Comparison of ENCODE assay signal across 9 cellular contexts in genomic region chr5:124660229-124661093, GRCh38.
DNase-seq lines count a peak whose midpoint lies in the region; ATAC-seq and TF ChIP-seq lines count a peak whose summit lies in the region.
"Had no signal": no experiment of that assay in that cellular context is flagged by ENCODE, and none has a peak within 500 bp of the region (broad histone marks: within the 10 kb centered on the region; RNA-seq: fewer than 3 reads in every experiment).

No MANE protein-coding gene starts in this region.

- 67% methylated on average over 6 of the region's 6 CpGs for WGBS in smooth muscle cell (ENCODE audit: low lambda C conversion rate)

- peaks cover 19% of the 10 kb centered on the region for H4K20me1 ChIP-seq in smooth muscle cell (ENCODE audit: low read depth)

- no peak overlapping the region for H3K4me3 Mint-ChIP-seq in activated T-cell treated with anti-CD3 and anti-CD28 coated beads, Interleukin-2, amount 50 U/mL, for 24 hours
- H3K4me3 Mint-ChIP-seq: activated naive CD8-positive, alpha-beta T cell treated with anti-CD3 and anti-CD28 coated beads, Interleukin-2, amount 10 ng/mL, durations not matched to agents 7 days and 5 days had no signal

- H3K9ac ChIP-seq in HUES48 (ENCODE audit: low read depth, low read length) (no peak overlapping the region), smooth muscle cell (ENCODE audit: low read depth) (no peak overlapping the region)

- no peaks in the 10 kb centered on the region for H3K4me1 Mint-ChIP-seq in activated T-cell treated with anti-CD3 and anti-CD28 coated beads, Interleukin-2, amount 50 U/mL, for 24 hours (ENCODE audit: low read depth)
- H3K4me1 Mint-ChIP-seq: activated naive CD8-positive, alpha-beta T cell treated with anti-CD3 and anti-CD28 coated beads, Interleukin-2, amount 10 ng/mL, durations not matched to agents 7 days and 5 days had no signal

- H3K9me3 Mint-ChIP-seq in activated T-cell treated with anti-CD3 and anti-CD28 coated beads, Interleukin-2, amount 50 U/mL, for 24 hours, result no peaks in the 10 kb centered on the region
- H3K9me3 Mint-ChIP-seq: activated naive CD8-positive, alpha-beta T cell treated with anti-CD3 and anti-CD28 coated beads, Interleukin-2, amount 10 ng/mL, durations not matched to agents 7 days and 5 days had no signal

- no peak overlapping the region for H2AFZ ChIP-seq in smooth muscle cell (ENCODE audit: low read depth)

- H3K27ac ChIP-seq in HUES48 (ENCODE audit: low read depth, low read length) (peak overlapping the region; percentile 94), smooth muscle cell (ENCODE audit: low read depth) (peak overlapping the region; percentile 92)

- H3K4me2 ChIP-seq in smooth muscle cell, result peak overlapping the region; percentile 75

- no peak for ATAC-seq in HG03025 (IDR thresholded peaks at IDR 0.05; ENCODE audit: low FRiP score, unreplicated experiment)
- no peak for ATAC-seq in GM18867 (IDR thresholded peaks at IDR 0.05; ENCODE audit: unreplicated experiment)

- DNase-seq in amniotic stem cell (lab: John Stamatoyannopoulos, UW), result peak; percentile 30
- peak; percentile 86 for DNase-seq in iris pigment epithelial cell (ENCODE audit: low read depth)
- no peak for DNase-seq in smooth muscle cell (lab: John Stamatoyannopoulos, UW; ENCODE audit: unreplicated experiment)
- no peak for DNase-seq in activated T-cell treated with anti-CD3 and anti-CD28 coated beads, Interleukin-2, amount 50 U/mL, for 24 hours
- DNase-seq in activated T-cell treated with anti-CD3 and anti-CD28 coated beads, Interleukin-2, amount 50 U/mL, for 48 hours, result no peak
- DNase-seq: activated naive CD8-positive, alpha-beta T cell treated with anti-CD3 and anti-CD28 coated beads, Interleukin-2, amount 10 ng/mL, durations not matched to agents 7 days and 5 days had no signal

- H3K79me2 ChIP-seq in smooth muscle cell (ENCODE audit: low read depth), result peaks cover 31% of the 10 kb centered on the region

- H3K36me3 Mint-ChIP-seq in activated T-cell treated with anti-CD3 and anti-CD28 coated beads, Interleukin-2, amount 50 U/mL, for 24 hours (ENCODE audit: low read depth), result no peaks in the 10 kb centered on the region
- H3K36me3 Mint-ChIP-seq: activated naive CD8-positive, alpha-beta T cell treated with anti-CD3 and anti-CD28 coated beads, Interleukin-2, amount 10 ng/mL, durations not matched to agents 7 days and 5 days had no signal

- H3K36me3 ChIP-seq in HUES48 (ENCODE audit: control insufficient read depth, insufficient read depth, low read length), result no peaks in the 10 kb centered on the region
- no peaks in the 10 kb centered on the region for H3K36me3 ChIP-seq in smooth muscle cell (ENCODE audit: low read depth)

- H3F3A ChIP-seq in smooth muscle cell (ENCODE audit: low read depth), result peaks cover 26% of the 10 kb centered on the region

- H3K4me1 ChIP-seq in HUES48 (ENCODE audit: control insufficient read depth, insufficient read depth, low read length), result peaks cover 83% of the 10 kb centered on the region
- peaks cover 94% of the 10 kb centered on the region for H3K4me1 ChIP-seq in smooth muscle cell (ENCODE audit: low read depth)

- no peak overlapping the region for H3K27ac Mint-ChIP-seq in activated T-cell treated with anti-CD3 and anti-CD28 coated beads, Interleukin-2, amount 50 U/mL, for 24 hours
- H3K27ac Mint-ChIP-seq: activated naive CD8-positive, alpha-beta T cell treated with anti-CD3 and anti-CD28 coated beads, Interleukin-2, amount 10 ng/mL, durations not matched to agents 7 days and 5 days had no signal

- H3K27me3 ChIP-seq in HUES48 (ENCODE audit: control insufficient read depth, insufficient read depth, low read length) (no peaks in the 10 kb centered on the region), smooth muscle cell (ENCODE audit: low read depth) (no peaks in the 10 kb centered on the region)

- peaks cover 37% of the 10 kb centered on the region for H3K27me3 Mint-ChIP-seq in activated T-cell treated with anti-CD3 and anti-CD28 coated beads, Interleukin-2, amount 50 U/mL, for 24 hours

- no peak for TF ChIP-seq CTCF in smooth muscle cell (IDR thresholded peaks at IDR 0.05; ENCODE audit: borderline replicate concordance, insufficient read depth, poor library complexity, severe bottlenecking)

- H3K9me3 ChIP-seq in HUES48 (ENCODE audit: control insufficient read depth, insufficient read depth, low read length), result no peaks in the 10 kb centered on the region
- H3K9me3 ChIP-seq in smooth muscle cell (replicated peaks; ENCODE audit: low read depth), result no peaks in the 10 kb centered on the region

- H3K4me3 ChIP-seq in HUES48 (ENCODE audit: low read depth, low read length), result peak overlapping the region; percentile 33; the same call in 1 of the 2 replicates
- H3K4me3 ChIP-seq in smooth muscle cell, result no peak overlapping the region

Comparison
In these comparisons a context has a peak if more than half of its experiments do, and no peak if none do; other contexts are left out.
1. DNase-seq: peak in amniotic stem cell (single experiment) and iris pigment epithelial cell (single experiment); none in smooth muscle cell (single experiment), activated T-cell treated with anti-CD3 and anti-CD28 coated beads, Interleukin-2, amount 50 U/mL, for 24 hours (single experiment) and activated T-cell treated with anti-CD3 and anti-CD28 coated beads, Interleukin-2, amount 50 U/mL, for 48 hours (0 of 2).